Comparison of ENCODE assay signal across 17 cellular contexts in the genomic region with DNA sequence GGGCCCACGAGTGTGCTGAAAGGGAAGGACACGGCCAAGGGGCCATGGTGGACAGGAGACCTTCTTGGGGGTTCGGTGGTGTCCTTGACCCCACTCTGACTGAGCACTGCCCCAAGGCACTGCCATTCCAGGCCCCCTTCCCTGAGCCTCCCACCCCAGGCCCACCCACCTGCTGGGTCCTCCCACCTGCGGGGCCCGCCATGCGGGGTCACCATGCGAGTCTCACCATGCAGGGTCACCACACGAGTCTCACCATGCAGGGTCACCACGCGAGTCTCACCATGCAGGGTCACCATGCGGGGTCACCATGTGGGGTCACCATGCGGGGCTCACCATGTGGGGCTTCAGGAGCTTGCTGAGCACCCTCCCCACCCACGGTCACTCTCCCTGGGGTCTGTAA.
DNase-seq lines count a peak whose midpoint lies in the region; ATAC-seq and TF ChIP-seq lines count a peak whose summit lies in the region.
"Had no signal": no experiment of that assay in that cellular context is flagged by ENCODE, and none has a peak within 500 bp of the region (broad histone marks: within the 10 kb centered on the region; RNA-seq: fewer than 3 reads in every experiment).

No MANE protein-coding gene starts in this region.

- no peaks in the 10 kb centered on the region for H4K20me1 ChIP-seq in OCI-LY1 (ENCODE audit: insufficient read depth, low read length)

- peak overlapping the region in 5 of 6 donors; percentile 12 to 98 (median 93) for H3K27ac Mint-ChIP-seq in naive B cell
- H3K27ac Mint-ChIP-seq: CD4-positive, alpha-beta T cell had no signal

- intact Hi-C loops in Right ventricle myocardium inferior (cut with DNase I) (no loop called here), left ventricle myocardium inferior (cut with micrococcal nuclease) (loop anchor here (10.0 kb wide), 1 partner anchor 287 kb away; no protein-coding TSS in a partner anchor)

- H3K27ac ChIP-seq in left ventricle myocardium inferior (replicated peaks) (no peak overlapping the region), OCI-LY1 (ENCODE audit: low read depth, low read length, poor library complexity, severe bottlenecking) (peak overlapping the region; percentile 89)
- H3K27ac ChIP-seq: 22Rv1, GM23248 had no signal

- no peak overlapping the region for H3K9ac ChIP-seq in OCI-LY1 (ENCODE audit: low read length)
- H3K9ac ChIP-seq: GM23248 had no signal

- TF ChIP-seq CTCF in left ventricle myocardium inferior (IDR thresholded peaks at IDR 0.05; ENCODE audit: borderline replicate concordance) (no peak), OCI-LY1 (IDR thresholded peaks at IDR 0.05; ENCODE audit: low read length) (no peak)

- H3K27me3 ChIP-seq in left ventricle myocardium inferior (ENCODE audit: low read depth) (no peaks in the 10 kb centered on the region), OCI-LY1 (ENCODE audit: insufficient read depth, low read length) (no peaks in the 10 kb centered on the region)

- H3K4me1 ChIP-seq in left ventricle myocardium inferior (peaks cover 23% of the 10 kb centered on the region), OCI-LY1 (ENCODE audit: insufficient read depth, low read length, severe bottlenecking) (peaks cover 72% of the 10 kb centered on the region)

- H3K4me3 Mint-ChIP-seq in naive B cell, result peak overlapping the region in 2 of 8 donors; percentile 66 to 77
- H3K4me3 Mint-ChIP-seq: CD4-positive, alpha-beta T cell had no signal

- H3K9me2 ChIP-seq in OCI-LY1 (ENCODE audit: low read depth, low read length), result no peaks in the 10 kb centered on the region

- H3K4me3 ChIP-seq in left ventricle myocardium inferior (no peak overlapping the region), OCI-LY1 (ENCODE audit: low read depth, low read length, poor library complexity, severe bottlenecking) (no peak overlapping the region)
- H3K4me3 ChIP-seq: GM23248 had no signal

- no peaks in the 10 kb centered on the region for H3K79me2 ChIP-seq in OCI-LY1 (ENCODE audit: insufficient read depth, low read length)

- H3K36me3 ChIP-seq in left ventricle myocardium inferior (no peaks in the 10 kb centered on the region), OCI-LY1 (ENCODE audit: insufficient read depth, low read length) (no peaks in the 10 kb centered on the region)

- H2AFZ ChIP-seq in OCI-LY1 (ENCODE audit: low read length), result no peak overlapping the region
- H2AFZ ChIP-seq: GM23248 had no signal

- H3K9me3 ChIP-seq in left ventricle myocardium inferior (replicated peaks) (no peaks in the 10 kb centered on the region), OCI-LY1 (ENCODE audit: low read length) (no peaks in the 10 kb centered on the region)

- H3K27me3 Mint-ChIP-seq in naive B cell, result no peaks in the 10 kb centered on the region
- H3K27me3 Mint-ChIP-seq: CD4-positive, alpha-beta T cell had no signal

- H3K36me3 Mint-ChIP-seq in naive B cell, result no peaks in the 10 kb centered on the region

- peaks cover 55 to 92% (median 90%) of the 10 kb centered on the region in 3 donors for H3K4me1 Mint-ChIP-seq in naive B cell

- peak; percentile 7 for DNase-seq in Right ventricle myocardium inferior (ENCODE audit: missing footprints)
- no peak for DNase-seq in left ventricle myocardium inferior
- DNase-seq in naive B cell, result no peak
- DNase-seq in superior temporal gyrus (ENCODE audit: extremely low spot score), result no peak
- no peak for DNase-seq in HPDE6-E6E7 (ENCODE audit: extremely low spot score)
- DNase-seq in NCI-H748 treated with DMSO at 0.1 percent for 48 hours (lab: John Stamatoyannopoulos, UW), result no peak
- DNase-seq: C1 segment of cervical spinal cord; Calu3; CD4-positive, alpha-beta T cell; DMS 273 treated with DMSO at 0.1 percent for 48 hours; DMS79; EL; GM23248; H7 had no signal

- peaks cover 0 to 1% (median 0%) of the 10 kb centered on the region in 7 donors for H3K9me3 Mint-ChIP-seq in naive B cell
- H3K9me3 Mint-ChIP-seq: CD4-positive, alpha-beta T cell had no signal

- H3F3A ChIP-seq in OCI-LY1 (ENCODE audit: insufficient read depth, low read length), result no peaks in the 10 kb centered on the region

- ATAC-seq in Right ventricle myocardium inferior (no peak), naive B cell (ENCODE audit: low read depth in 2 of 2) (no peak), HG03280 (IDR thresholded peaks at IDR 0.05; ENCODE audit: unreplicated experiment) (no peak)

- no peak overlapping the region for H3K4me2 ChIP-seq in OCI-LY1 (ENCODE audit: low read length)
